24 cellular contexts compared by ENCODE assay signal in genomic region chr2:152376968-152377367, GRCh38.
"Had no signal": no experiment of that assay in that cellular context is flagged by ENCODE, and none has a peak within 500 bp of the region (broad histone marks: within the 10 kb centered on the region; RNA-seq: fewer than 3 reads in every experiment).

No MANE protein-coding gene starts in this region.

- DNase-seq: activated CD4-positive, alpha-beta memory T cell treated with anti-CD3 and anti-CD28 coated beads, Interleukin-2, amount 10 ng/mL, durations not matched to agents 7 days and 5 days; activated CD4-positive, alpha-beta T cell treated with anti-CD3 and anti-CD28 coated beads for 36 hours; activated naive CD4-positive, alpha-beta T cell; activated naive CD8-positive, alpha-beta T cell treated with anti-CD3 and anti-CD28 coated beads for 36 hours; activated T-cell treated with anti-CD3 and anti-CD28 coated beads, Interleukin-2, amount 50 U/mL, for 1 hour; amniotic stem cell; endodermal cell; gastrocnemius medialis; immature natural killer cell; kidney glomerular epithelial cell; left ventricle myocardium superior; mesenchymal stem cell; naive B cell; stimulated activated CD4-positive, alpha-beta T cell treated with anti-CD3 and anti-CD28 coated beads, Interleukin-2, amount 100 ng/mL, for 24 hours; stimulated activated naive CD8-positive, alpha-beta T cell treated with anti-CD3 and anti-CD28 coated beads, Interleukin-15, Interleukin-2, amounts not matched to agents 100 U/mL and 50 U/mL, for 24 hours; tibial artery; uterus had no signal

- H3K4me3 ChIP-seq: cardiac muscle cell, gastrocnemius medialis, mucosa of descending colon, tibial artery, uterus had no signal

- H3K27ac ChIP-seq: cardiac muscle cell, gastrocnemius medialis, tibial artery, uterus had no signal

- H3K27ac Mint-ChIP-seq: activated CD4-positive, alpha-beta memory T cell treated with anti-CD3 and anti-CD28 coated beads, Interleukin-2, amount 10 ng/mL, durations not matched to agents 7 days and 5 days; activated CD4-positive, alpha-beta T cell treated with anti-CD3 and anti-CD28 coated beads for 36 hours; activated naive CD8-positive, alpha-beta T cell treated with anti-CD3 and anti-CD28 coated beads for 36 hours; activated T-helper 17 cell treated with anti-CD3 and anti-CD28 coated beads, Interleukin-2, amount 50 U/mL, for 72 hours; endodermal cell; immature natural killer cell; naive B cell; progenitor cell of endocrine pancreas; T-helper 2 cell treated with Interferon-gamma antibody and Interleukin-4, amounts not matched to agents 5 μg/mL and 100 μg/mL, for 36 hours; WTC11 had no signal

- H3K4me3 Mint-ChIP-seq: activated CD4-positive, alpha-beta memory T cell treated with anti-CD3 and anti-CD28 coated beads, Interleukin-2, amount 10 ng/mL, durations not matched to agents 7 days and 5 days; activated CD4-positive, alpha-beta T cell treated with anti-CD3 and anti-CD28 coated beads for 36 hours; activated naive CD8-positive, alpha-beta T cell treated with anti-CD3 and anti-CD28 coated beads for 36 hours; activated T-helper 17 cell treated with anti-CD3 and anti-CD28 coated beads, Interleukin-2, amount 50 U/mL, for 72 hours; endodermal cell; immature natural killer cell; naive B cell; neural crest cell; T-helper 2 cell treated with Interferon-gamma antibody and Interleukin-4, amounts not matched to agents 5 μg/mL and 100 μg/mL, for 36 hours; WTC11 had no signal

- H3K9me3 ChIP-seq: gastrocnemius medialis, mucosa of descending colon, tibial artery, uterus had no signal

- H3K36me3 Mint-ChIP-seq: activated naive CD8-positive, alpha-beta T cell treated with anti-CD3 and anti-CD28 coated beads for 36 hours; immature natural killer cell; naive B cell; WTC11 had no signal

- H3K9me3 Mint-ChIP-seq: activated CD4-positive, alpha-beta memory T cell treated with anti-CD3 and anti-CD28 coated beads, Interleukin-2, amount 10 ng/mL, durations not matched to agents 7 days and 5 days; activated naive CD8-positive, alpha-beta T cell treated with anti-CD3 and anti-CD28 coated beads for 36 hours; activated T-helper 17 cell treated with anti-CD3 and anti-CD28 coated beads, Interleukin-2, amount 50 U/mL, for 72 hours; endodermal cell; immature natural killer cell; naive B cell; neural crest cell; T-helper 2 cell treated with Interferon-gamma antibody and Interleukin-4, amounts not matched to agents 5 μg/mL and 100 μg/mL, for 36 hours; WTC11 had no signal

- H3K27me3 ChIP-seq: cardiac muscle cell, gastrocnemius medialis, tibial artery, uterus had no signal

- H3K27me3 Mint-ChIP-seq: progenitor cell of endocrine pancreas had no signal

- H3K4me1 Mint-ChIP-seq: activated CD4-positive, alpha-beta memory T cell treated with anti-CD3 and anti-CD28 coated beads, Interleukin-2, amount 10 ng/mL, durations not matched to agents 7 days and 5 days; activated CD4-positive, alpha-beta T cell treated with anti-CD3 and anti-CD28 coated beads for 36 hours; activated naive CD8-positive, alpha-beta T cell treated with anti-CD3 and anti-CD28 coated beads for 36 hours; activated T-helper 17 cell treated with anti-CD3 and anti-CD28 coated beads, Interleukin-2, amount 50 U/mL, for 72 hours; immature natural killer cell; naive B cell had no signal

- ATAC-seq: activated CD4-positive, alpha-beta T cell treated with anti-CD3 and anti-CD28 coated beads for 36 hours; activated T-helper 17 cell treated with anti-CD3 and anti-CD28 coated beads, Interleukin-2, amount 50 U/mL, for 72 hours; gastrocnemius medialis; left ventricle myocardium superior; mucosa of descending colon; stimulated activated naive CD8-positive, alpha-beta T cell treated with anti-CD3 and anti-CD28 coated beads, Interleukin-15, Interleukin-2, amounts not matched to agents 100 U/mL and 50 U/mL, for 24 hours had no signal

- H3K36me3 ChIP-seq: cardiac muscle cell, gastrocnemius medialis, tibial artery, uterus had no signal
